In genomic region chr15:76961277-76962010, GRCh38 we compare ENCODE assay signal across 2 cellular contexts.
TF ChIP-seq lines count a peak whose summit lies in the region.

No MANE protein-coding gene starts in this region.

TF ChIP-seq in endothelial cell of umbilical vein, 7 proteins besides CTCF, POLR2A, EP300 and RAD21:
- TF ChIP-seq MYC (IDR thresholded peaks at IDR 0.05; ENCODE audit: low read depth, low read length): no peak
- TF ChIP-seq GATA2 (IDR thresholded peaks at IDR 0.05; ENCODE audit: insufficient read depth, insufficient read length, low read depth, low read length): no peak
- no peak for TF ChIP-seq EZH2 (IDR thresholded peaks at IDR 0.05; ENCODE audit: borderline replicate concordance, low read depth, low read length, severe bottlenecking)
- no peak for TF ChIP-seq FOS (IDR thresholded peaks at IDR 0.05; ENCODE audit: borderline replicate concordance, insufficient read depth, low read length)

TF ChIP-seq in HEK293T, 16 proteins besides CTCF, POLR2A, EP300 and RAD21:
- TF ChIP-seq SUZ12 (IDR thresholded peaks at IDR 0.05) (no peak), ELF4 (IDR thresholded peaks at IDR 0.05) (no peak), HDGF (IDR thresholded peaks at IDR 0.05; ENCODE audit: borderline replicate concordance) (no peak), ZNF384 (IDR thresholded peaks at IDR 0.05) (no peak), SP1 (IDR thresholded peaks at IDR 0.05) (no peak), PKNOX1 (IDR thresholded peaks at IDR 0.05) (no peak), LEF1 (IDR thresholded peaks at IDR 0.05; ENCODE audit: borderline replicate concordance) (no peak), BHLHE40 (IDR thresholded peaks at IDR 0.05; ENCODE audit: borderline replicate concordance) (no peak), ARNT (IDR thresholded peaks at IDR 0.05) (no peak), FOXK2 (IDR thresholded peaks at IDR 0.05) (no peak), NFRKB (IDR thresholded peaks at IDR 0.05) (no peak), CTBP1 (IDR thresholded peaks at IDR 0.05; ENCODE audit: borderline replicate concordance) (no peak), L3MBTL2 (conservative IDR thresholded peaks at IDR 0.05) (no peak)
